Comparison of ENCODE assay signal across 9 cellular contexts in the genomic region with DNA sequence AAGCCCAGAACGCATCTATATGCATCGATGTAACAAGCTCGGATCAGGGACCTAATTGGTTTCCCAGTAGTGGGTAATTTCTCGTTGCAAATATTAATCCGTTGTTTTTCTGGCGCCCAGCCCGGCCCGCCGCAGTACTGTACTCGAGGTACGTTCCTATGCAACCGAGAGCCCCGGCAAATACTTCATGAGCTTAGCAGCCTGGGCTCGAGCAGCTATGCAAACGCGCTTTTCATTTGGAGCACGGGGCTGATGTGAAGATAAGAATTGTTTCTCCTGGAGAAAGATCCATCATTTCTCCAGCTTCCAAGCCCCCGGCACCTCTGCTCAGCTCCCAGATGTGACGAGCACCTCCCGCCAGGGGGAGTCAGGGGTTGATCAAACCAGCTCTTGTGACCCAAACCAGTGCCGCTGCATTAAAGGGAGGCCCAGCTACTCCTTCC.
DNase-seq lines count a peak whose midpoint lies in the region; ATAC-seq and TF ChIP-seq lines count a peak whose summit lies in the region.
"Had no signal": no experiment of that assay in that cellular context is flagged by ENCODE, and none has a peak within 500 bp of the region (broad histone marks: within the 10 kb centered on the region; RNA-seq: fewer than 3 reads in every experiment).

No MANE protein-coding gene starts in this region.

- intact Hi-C loops in testis (cut with DNase I; ENCODE audit: low total_unique reads) = no loop called here

- no peaks in the 10 kb centered on the region for H3K36me3 Mint-ChIP-seq in WTC11

- H3K4me1 ChIP-seq in testis = no peaks in the 10 kb centered on the region

- 0 out of 2 replicates have a peak, but pooled peaks cover 2% of the 10 kb centered on the region for H3K4me1 Mint-ChIP-seq in WTC11

- no peak overlapping the region for H3K4me3 ChIP-seq in testis

- no peak overlapping the region for H3K4me3 Mint-ChIP-seq in WTC11

- no peaks in the 10 kb centered on the region for H3K36me3 ChIP-seq in testis (ENCODE audit: low read depth, missing control alignments)

- H3K27me3 ChIP-seq in testis = no peaks in the 10 kb centered on the region

- H3K27me3 Mint-ChIP-seq in WTC11 (ENCODE audit: low read depth) = no peaks in the 10 kb centered on the region

- CTCF ChIA-PET in WTC11 (lab: Charles Lee) = interaction anchor here (0.6 to 4.1 kb wide), 56 partner anchors 8 to 313 kb away, joined by 3 to 100 read pairs (median 5); no protein-coding TSS in a partner anchor

- TF ChIP-seq CTCF in WTC11 (IDR thresholded peaks at IDR 0.05) = peak; percentile 31; the same call in 1 of the 2 replicates
- TF ChIP-seq CTCF in testis (IDR thresholded peaks at IDR 0.05) = peak in 1 of 3 experiments; percentile 18

- POLR2A ChIA-PET in WTC11 (lab: Charles Lee) = no interaction called here

- ATAC-seq in WTC11 (peak; percentile 90), GM19328 (IDR thresholded peaks at IDR 0.05; ENCODE audit: unreplicated experiment) (no peak)

- no peak overlapping the region for H3K27ac Mint-ChIP-seq in WTC11

- no peaks in the 10 kb centered on the region for H3K9me3 Mint-ChIP-seq in WTC11

- TF ChIP-seq POLR2A in testis (IDR thresholded peaks at IDR 0.05) = no peak

- DNase-seq in DMS153 (lab: John Stamatoyannopoulos, UW) = peak; percentile 1
- no peak for DNase-seq in DMS153 treated with DMSO at 0.1 percent for 48 hours (lab: John Stamatoyannopoulos, UW; ENCODE audit: unreplicated experiment)
- DNase-seq in WTC11 (ENCODE audit: low spot score) = peak; percentile 82
- peak in 41 of 51 donors; percentile 7 to 92 (median 55) for DNase-seq in hypothalamus (lab: John Stamatoyannopoulos, UW)
- DNase-seq in testis = peak; percentile 55
- no peak for DNase-seq in NCI-H446 treated with DMSO at 0.1 percent for 48 hours (lab: John Stamatoyannopoulos, UW)
- no peak for DNase-seq in activated CD4-positive, alpha-beta T cell treated with anti-CD3 and anti-CD28 coated beads for 1 hour

- WGBS in testis, 2 donors = 59 to 62% methylated on average over 21 of the region's 21 CpGs

- H3K27ac ChIP-seq in testis = no peak overlapping the region
- H3K27ac ChIP-seq: 22Rv1 had no signal

- H3K9me3 ChIP-seq in testis = no peaks in the 10 kb centered on the region

TF ChIP-seq in WTC11, 78 proteins besides CTCF, POLR2A, EP300 and RAD21:
- TF ChIP-seq, protein P1, sequence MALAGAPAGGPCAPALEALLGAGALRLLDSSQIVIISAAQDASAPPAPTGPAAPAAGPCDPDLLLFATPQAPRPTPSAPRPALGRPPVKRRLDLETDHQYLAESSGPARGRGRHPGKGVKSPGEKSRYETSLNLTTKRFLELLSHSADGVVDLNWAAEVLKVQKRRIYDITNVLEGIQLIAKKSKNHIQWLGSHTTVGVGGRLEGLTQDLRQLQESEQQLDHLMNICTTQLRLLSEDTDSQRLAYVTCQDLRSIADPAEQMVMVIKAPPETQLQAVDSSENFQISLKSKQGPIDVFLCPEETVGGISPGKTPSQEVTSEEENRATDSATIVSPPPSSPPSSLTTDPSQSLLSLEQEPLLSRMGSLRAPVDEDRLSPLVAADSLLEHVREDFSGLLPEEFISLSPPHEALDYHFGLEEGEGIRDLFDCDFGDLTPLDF (CRISPR knock-in tag; IDR thresholded peaks at IDR 0.05) = no peak
- TF ChIP-seq PRRX2 (CRISPR knock-in tag; IDR thresholded peaks at IDR 0.05) = no peak
- no peak for TF ChIP-seq CDX4 (CRISPR knock-in tag; IDR thresholded peaks at IDR 0.05; ENCODE audit: borderline replicate concordance)
- TF ChIP-seq KAT7 (CRISPR knock-in tag; IDR thresholded peaks at IDR 0.05; ENCODE audit: borderline replicate concordance) = no peak
- no peak for TF ChIP-seq FOXP1 (CRISPR knock-in tag; IDR thresholded peaks at IDR 0.05; ENCODE audit: borderline replicate concordance)
- no peak for TF ChIP-seq NR3C1 (CRISPR knock-in tag; conservative IDR thresholded peaks at IDR 0.05; ENCODE audit: low read depth)
- TF ChIP-seq PREB (CRISPR knock-in tag; IDR thresholded peaks at IDR 0.05; ENCODE audit: borderline replicate concordance) = no peak
- TF ChIP-seq ZNF671 (CRISPR knock-in tag; IDR thresholded peaks at IDR 0.05) = no peak
- no peak for TF ChIP-seq CREM (CRISPR knock-in tag; IDR thresholded peaks at IDR 0.05)
- TF ChIP-seq TEAD4 (CRISPR knock-in tag; IDR thresholded peaks at IDR 0.05) = no peak
- TF ChIP-seq OVOL2 (CRISPR knock-in tag; IDR thresholded peaks at IDR 0.05; ENCODE audit: borderline replicate concordance) = no peak
- TF ChIP-seq SP1 (CRISPR knock-in tag; conservative IDR thresholded peaks at IDR 0.05) = no peak
- TF ChIP-seq ZNF416 (CRISPR knock-in tag; IDR thresholded peaks at IDR 0.05) = no peak
- TF ChIP-seq, protein P2, sequence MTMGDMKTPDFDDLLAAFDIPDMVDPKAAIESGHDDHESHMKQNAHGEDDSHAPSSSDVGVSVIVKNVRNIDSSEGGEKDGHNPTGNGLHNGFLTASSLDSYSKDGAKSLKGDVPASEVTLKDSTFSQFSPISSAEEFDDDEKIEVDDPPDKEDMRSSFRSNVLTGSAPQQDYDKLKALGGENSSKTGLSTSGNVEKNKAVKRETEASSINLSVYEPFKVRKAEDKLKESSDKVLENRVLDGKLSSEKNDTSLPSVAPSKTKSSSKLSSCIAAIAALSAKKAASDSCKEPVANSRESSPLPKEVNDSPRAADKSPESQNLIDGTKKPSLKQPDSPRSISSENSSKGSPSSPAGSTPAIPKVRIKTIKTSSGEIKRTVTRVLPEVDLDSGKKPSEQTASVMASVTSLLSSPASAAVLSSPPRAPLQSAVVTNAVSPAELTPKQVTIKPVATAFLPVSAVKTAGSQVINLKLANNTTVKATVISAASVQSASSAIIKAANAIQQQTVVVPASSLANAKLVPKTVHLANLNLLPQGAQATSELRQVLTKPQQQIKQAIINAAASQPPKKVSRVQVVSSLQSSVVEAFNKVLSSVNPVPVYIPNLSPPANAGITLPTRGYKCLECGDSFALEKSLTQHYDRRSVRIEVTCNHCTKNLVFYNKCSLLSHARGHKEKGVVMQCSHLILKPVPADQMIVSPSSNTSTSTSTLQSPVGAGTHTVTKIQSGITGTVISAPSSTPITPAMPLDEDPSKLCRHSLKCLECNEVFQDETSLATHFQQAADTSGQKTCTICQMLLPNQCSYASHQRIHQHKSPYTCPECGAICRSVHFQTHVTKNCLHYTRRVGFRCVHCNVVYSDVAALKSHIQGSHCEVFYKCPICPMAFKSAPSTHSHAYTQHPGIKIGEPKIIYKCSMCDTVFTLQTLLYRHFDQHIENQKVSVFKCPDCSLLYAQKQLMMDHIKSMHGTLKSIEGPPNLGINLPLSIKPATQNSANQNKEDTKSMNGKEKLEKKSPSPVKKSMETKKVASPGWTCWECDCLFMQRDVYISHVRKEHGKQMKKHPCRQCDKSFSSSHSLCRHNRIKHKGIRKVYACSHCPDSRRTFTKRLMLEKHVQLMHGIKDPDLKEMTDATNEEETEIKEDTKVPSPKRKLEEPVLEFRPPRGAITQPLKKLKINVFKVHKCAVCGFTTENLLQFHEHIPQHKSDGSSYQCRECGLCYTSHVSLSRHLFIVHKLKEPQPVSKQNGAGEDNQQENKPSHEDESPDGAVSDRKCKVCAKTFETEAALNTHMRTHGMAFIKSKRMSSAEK (CRISPR knock-in tag; IDR thresholded peaks at IDR 0.05; ENCODE audit: borderline replicate concordance) = no peak
- TF ChIP-seq, protein P3, sequence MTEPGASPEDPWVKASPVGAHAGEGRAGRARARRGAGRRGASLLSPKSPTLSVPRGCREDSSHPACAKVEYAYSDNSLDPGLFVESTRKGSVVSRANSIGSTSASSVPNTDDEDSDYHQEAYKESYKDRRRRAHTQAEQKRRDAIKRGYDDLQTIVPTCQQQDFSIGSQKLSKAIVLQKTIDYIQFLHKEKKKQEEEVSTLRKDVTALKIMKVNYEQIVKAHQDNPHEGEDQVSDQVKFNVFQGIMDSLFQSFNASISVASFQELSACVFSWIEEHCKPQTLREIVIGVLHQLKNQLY (CRISPR knock-in tag; IDR thresholded peaks at IDR 0.05) = no peak
- TF ChIP-seq JAZF1 (CRISPR knock-in tag; IDR thresholded peaks at IDR 0.05) = no peak

Comparison
In these comparisons a context has a peak if more than half of its experiments do, and no peak if none do; other contexts are left out.
1. DNase-seq: peak in DMS153 (single experiment), WTC11 (single experiment), hypothalamus (41 of 51) and testis (single experiment); none in DMS153 treated with DMSO at 0.1 percent for 48 hours (single experiment), NCI-H446 treated with DMSO at 0.1 percent for 48 hours (single experiment) and activated CD4-positive, alpha-beta T cell treated with anti-CD3 and anti-CD28 coated beads for 1 hour (single experiment).